1 cellular context compared by ENCODE assay signal in the genomic region with DNA sequence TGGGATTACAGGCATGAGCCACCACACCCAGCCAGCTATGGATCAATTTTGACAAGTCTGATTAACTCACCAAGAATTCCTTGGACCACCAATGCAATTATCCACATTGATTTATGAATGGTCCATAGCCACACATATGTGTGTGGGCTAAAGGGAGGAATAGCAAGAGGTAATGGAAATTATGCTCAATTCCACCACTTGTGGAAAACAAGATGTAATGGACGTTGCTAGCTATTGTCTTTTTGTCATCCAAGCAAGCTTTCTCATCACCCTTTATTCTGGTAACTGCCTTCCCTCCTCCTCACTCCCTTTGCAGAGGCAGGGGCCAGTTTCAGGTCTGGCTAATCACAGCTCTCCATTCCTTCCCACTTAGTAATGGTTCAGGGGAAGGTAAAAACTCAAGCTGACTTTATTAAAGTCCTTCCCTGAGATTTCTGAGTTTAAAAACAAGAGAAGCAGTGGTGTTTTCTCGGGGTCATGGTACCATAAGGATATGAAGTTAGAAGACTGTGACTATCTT.
TF ChIP-seq lines count a peak whose summit lies in the region.

No MANE protein-coding gene starts in this region.

TF ChIP-seq in SK-N-SH treated with all-trans-retinoic acid at 6 μM for 48 hours, 23 proteins besides CTCF, POLR2A, EP300 and RAD21 (continued from another document):
- TF ChIP-seq PATZ1 (CRISPR knock-in tag; IDR thresholded peaks at IDR 0.05; ENCODE audit: borderline replicate concordance) (no peak), GLIS3 (CRISPR knock-in tag; IDR thresholded peaks at IDR 0.05) (no peak), ZC3H10 (CRISPR knock-in tag; IDR thresholded peaks at IDR 0.05) (no peak), PPARA (CRISPR knock-in tag; IDR thresholded peaks at IDR 0.05; ENCODE audit: borderline replicate concordance) (no peak), ARNTL (CRISPR knock-in tag; IDR thresholded peaks at IDR 0.05; ENCODE audit: borderline replicate concordance, low read depth) (no peak), ZNF565 (CRISPR knock-in tag; conservative IDR thresholded peaks at IDR 0.05; ENCODE audit: low read depth) (no peak), SNAI2 (CRISPR knock-in tag; IDR thresholded peaks at IDR 0.05) (no peak)
